Comparison of ENCODE assay signal across 20 cellular contexts in the genomic region with DNA sequence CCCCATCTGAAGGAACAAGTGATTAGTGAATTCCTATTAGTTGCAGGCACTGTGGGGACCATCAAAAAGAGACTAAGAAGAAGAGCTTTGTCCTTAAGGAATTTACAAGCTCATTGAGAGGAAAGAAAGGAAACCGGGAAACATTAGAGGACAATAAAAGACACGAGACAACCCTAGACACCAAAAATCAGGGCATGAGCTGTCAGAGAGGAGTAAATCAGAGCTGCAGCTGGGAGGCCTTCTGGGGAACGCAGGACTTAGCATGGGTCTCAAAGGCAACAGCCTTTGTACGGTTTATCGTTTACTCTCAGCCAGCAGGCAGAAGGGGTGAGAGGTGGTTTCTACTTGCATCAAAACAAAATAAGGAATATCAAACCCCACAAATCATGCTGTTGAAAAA.
"Had no signal": no experiment of that assay in that cellular context is flagged by ENCODE, and none has a peak within 500 bp of the region (broad histone marks: within the 10 kb centered on the region; RNA-seq: fewer than 3 reads in every experiment).

No MANE protein-coding gene starts in this region.

- H3K4me3 Mint-ChIP-seq: immature natural killer cell, naive B cell had no signal

- H3K36me3 ChIP-seq: colonic mucosa, thoracic aorta, transverse colon had no signal

- H3K27ac ChIP-seq: colonic mucosa, esophagus squamous epithelium, gastroesophageal sphincter, psoas muscle, stomach, thoracic aorta, transverse colon had no signal

- H3K4me3 ChIP-seq: colonic mucosa, esophagus squamous epithelium, gastroesophageal sphincter, lung, psoas muscle, stomach, thoracic aorta, transverse colon had no signal

- H3K27ac Mint-ChIP-seq: immature natural killer cell, naive B cell had no signal

- H3K4me1 ChIP-seq: colonic mucosa, psoas muscle had no signal

- H3K27me3 ChIP-seq: colonic mucosa, esophagus squamous epithelium, gastroesophageal sphincter, stomach, transverse colon had no signal

- H3K9me3 Mint-ChIP-seq: immature natural killer cell had no signal

- H3K36me3 Mint-ChIP-seq: immature natural killer cell had no signal

- DNase-seq: cerebellar nuclear complex; colonic mucosa; effector memory CD4-positive, alpha-beta T cell; esophagus squamous epithelium; foreskin fibroblast; immature natural killer cell; left cardiac atrium; left ventricle myocardium superior; mesenchymal stem cell; naive B cell; psoas muscle; small intestine; stimulated activated CD4-positive, alpha-beta T cell treated with anti-CD3 and anti-CD28 coated beads, Interleukin-12 subunit alpha, Interleukin-12 subunit beta, amount 100 ng/mL, for 4 hours; stimulated activated naive CD4-positive, alpha-beta T cell; stomach; substantia nigra; transverse colon had no signal

- H3K9me3 ChIP-seq: colonic mucosa, esophagus squamous epithelium, gastroesophageal sphincter, psoas muscle, stomach, thoracic aorta, transverse colon had no signal
